1 cellular context compared by ENCODE assay signal in the genomic region with DNA sequence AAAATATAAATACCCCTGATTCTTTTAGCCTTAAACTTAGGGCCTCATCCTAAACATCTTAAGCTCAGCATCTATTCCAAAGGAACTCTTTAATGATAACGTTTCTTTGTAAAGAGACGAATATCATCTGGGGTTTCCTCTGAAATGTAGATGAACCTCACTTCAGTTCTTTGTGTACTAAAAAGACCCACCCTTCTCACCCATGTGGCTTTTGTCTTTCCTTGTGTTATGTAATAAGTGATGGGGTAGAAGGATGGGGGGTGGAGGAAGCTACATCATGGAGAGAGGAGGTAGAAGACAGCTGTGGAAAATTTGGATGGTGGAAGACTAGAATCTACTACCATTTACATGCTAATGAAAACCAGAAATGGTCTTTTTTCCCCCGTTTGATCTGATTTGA.
A peak's percentile ranks its signal among the peaks of the same experiment; 100 is the strongest.
TF ChIP-seq lines count a peak whose summit lies in the region.

No MANE protein-coding gene starts in this region.

TF ChIP-seq in H1, 55 proteins besides CTCF, POLR2A, EP300 and RAD21:
- TF ChIP-seq BACH1 (IDR thresholded peaks at IDR 0.05; ENCODE audit: low read length) (no peak), JUND (IDR thresholded peaks at IDR 0.05; ENCODE audit: low read length) (no peak), NANOG (IDR thresholded peaks at IDR 0.05; ENCODE audit: insufficient read depth, low read depth, low read length, poor library complexity, severe bottlenecking) (peak; percentile 79), HDAC2 (IDR thresholded peaks at IDR 0.05; ENCODE audit: borderline replicate concordance in 1 of 2, low read depth in 2 of 2, low read length in 2 of 2) (peak in 1 of 2 experiments; percentile 70; a peak in 1 of 4 replicates), SP1 (IDR thresholded peaks at IDR 0.05; ENCODE audit: low read depth, low read length) (peak; percentile 71; the same call in 1 of the 2 replicates), POLR2AphosphoS5 (IDR thresholded peaks at IDR 0.05; ENCODE audit: low read depth, low read length) (no peak), KDM5A (IDR thresholded peaks at IDR 0.05; ENCODE audit: low read length) (no peak), ASH2L (IDR thresholded peaks at IDR 0.05; ENCODE audit: low read length) (no peak), RXRA (IDR thresholded peaks at IDR 0.05; ENCODE audit: insufficient read depth, low read depth, low read length) (no peak), MAFK (IDR thresholded peaks at IDR 0.05; ENCODE audit: low read depth, low read length) (no peak), NRF1 (IDR thresholded peaks at IDR 0.05; ENCODE audit: low read depth, low read length) (no peak), GTF2F1 (IDR thresholded peaks at IDR 0.05; ENCODE audit: borderline replicate concordance, low read depth, low read length) (no peak), POU5F1 (IDR thresholded peaks at IDR 0.05; ENCODE audit: low read depth, low read length) (peak; percentile 96), CHD2 (IDR thresholded peaks at IDR 0.05; ENCODE audit: low read length) (no peak), KDM1A (IDR thresholded peaks at IDR 0.05; ENCODE audit: borderline replicate concordance, low read length) (no peak), JUN (IDR thresholded peaks at IDR 0.05; ENCODE audit: low read depth, low read length) (no peak), SUZ12 (IDR thresholded peaks at IDR 0.05; ENCODE audit: low read length) (no peak), RFX5 (IDR thresholded peaks at IDR 0.05; ENCODE audit: borderline replicate concordance, low read depth, low read length) (no peak), EGR1 (IDR thresholded peaks at IDR 0.05; ENCODE audit: borderline replicate concordance, low read depth, low read length) (no peak), SIX5 (IDR thresholded peaks at IDR 0.05; ENCODE audit: low read depth, low read length) (no peak), BCL11A (IDR thresholded peaks at IDR 0.05; ENCODE audit: low read depth in 2 of 2, low read length in 2 of 2) (no peak), TCF12 (IDR thresholded peaks at IDR 0.05; ENCODE audit: low read depth, low read length) (no peak), CBX5 (IDR thresholded peaks at IDR 0.05; ENCODE audit: low read depth, low read length) (no peak), CEBPB (IDR thresholded peaks at IDR 0.05; ENCODE audit: low read depth, low read length) (0 out of 2 replicates have a peak, but pooled peaks have one; percentile 27), CREB1 (IDR thresholded peaks at IDR 0.05) (peak; percentile 19; the same call in 1 of the 2 replicates), KDM4A (IDR thresholded peaks at IDR 0.05; ENCODE audit: low read depth, low read length, severe bottlenecking) (no peak), MAX (IDR thresholded peaks at IDR 0.05) (peak; percentile 64; the same call in 1 of the 2 replicates), TEAD4 (IDR thresholded peaks at IDR 0.05; ENCODE audit: low read depth, low read length) (no peak), CHD1 (IDR thresholded peaks at IDR 0.05; ENCODE audit: low read depth, low read length) (no peak), SRF (IDR thresholded peaks at IDR 0.05; ENCODE audit: low read depth, low read length) (no peak), CTBP2 (IDR thresholded peaks at IDR 0.05; ENCODE audit: borderline replicate concordance, insufficient read depth, insufficient read length, low read length) (no peak), HDAC6 (IDR thresholded peaks at IDR 0.05; ENCODE audit: low read depth, low read length) (no peak), ZNF274 (IDR thresholded peaks at IDR 0.05; ENCODE audit: borderline replicate concordance, extremely low read depth, low read length) (no peak), TAF7 (optimal IDR thresholded peaks at IDR 0.05; ENCODE audit: borderline replicate concordance, low read depth, low read length) (no peak), SP4 (IDR thresholded peaks at IDR 0.05; ENCODE audit: low read length) (no peak), YY1 (IDR thresholded peaks at IDR 0.05; ENCODE audit: low read depth, low read length) (0 out of 2 replicates have a peak, but pooled peaks have one; percentile 18), USF2 (IDR thresholded peaks at IDR 0.05; ENCODE audit: low read length) (no peak), BRCA1 (IDR thresholded peaks at IDR 0.05; ENCODE audit: low read depth, low read length) (no peak), RBBP5 (IDR thresholded peaks at IDR 0.05; ENCODE audit: borderline replicate concordance, low read depth, low read length) (no peak), SIN3A (conservative IDR thresholded peaks at IDR 0.05 in 1 of 2, IDR thresholded peaks at IDR 0.05 in 1 of 2; ENCODE audit: low read depth in 1 of 2, low read length in 2 of 2) (no peak), SP2 (IDR thresholded peaks at IDR 0.05; ENCODE audit: low read length) (no peak), TBP (IDR thresholded peaks at IDR 0.05; ENCODE audit: low read depth, low read length) (no peak), SAP30 (IDR thresholded peaks at IDR 0.05; ENCODE audit: insufficient read depth, insufficient replicate concordance, low read length) (no peak), TAF1 (IDR thresholded peaks at IDR 0.05; ENCODE audit: low read depth, low read length) (no peak), EZH2 (IDR thresholded peaks at IDR 0.05; ENCODE audit: low read depth, low read length, severe bottlenecking) (no peak), PHF8 (conservative IDR thresholded peaks at IDR 0.05; ENCODE audit: low read depth, low read length) (no peak), ATF2 (IDR thresholded peaks at IDR 0.05; ENCODE audit: low read length) (no peak; the same call in 1 of the 2 replicates), CBX8 (IDR thresholded peaks at IDR 0.05; ENCODE audit: borderline replicate concordance, low read depth, low read length) (no peak), RNF2 (IDR thresholded peaks at IDR 0.05; ENCODE audit: borderline replicate concordance, low read depth, low read length, missing control alignments, poor library complexity, severe bottlenecking) (no peak), SIRT6 (IDR thresholded peaks at IDR 0.05; ENCODE audit: low read length) (no peak), FOSL1 (IDR thresholded peaks at IDR 0.05; ENCODE audit: insufficient read depth, low read depth, low read length) (no peak), GABPA (IDR thresholded peaks at IDR 0.05; ENCODE audit: borderline replicate concordance, insufficient read depth, low read length) (no peak)
- TF ChIP-seq, protein P1, sequence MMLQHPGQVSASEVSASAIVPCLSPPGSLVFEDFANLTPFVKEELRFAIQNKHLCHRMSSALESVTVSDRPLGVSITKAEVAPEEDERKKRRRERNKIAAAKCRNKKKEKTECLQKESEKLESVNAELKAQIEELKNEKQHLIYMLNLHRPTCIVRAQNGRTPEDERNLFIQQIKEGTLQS (IDR thresholded peaks at IDR 0.05; ENCODE audit: insufficient read depth, low read depth, low read length) = no peak
- TF ChIP-seq, protein P2, sequence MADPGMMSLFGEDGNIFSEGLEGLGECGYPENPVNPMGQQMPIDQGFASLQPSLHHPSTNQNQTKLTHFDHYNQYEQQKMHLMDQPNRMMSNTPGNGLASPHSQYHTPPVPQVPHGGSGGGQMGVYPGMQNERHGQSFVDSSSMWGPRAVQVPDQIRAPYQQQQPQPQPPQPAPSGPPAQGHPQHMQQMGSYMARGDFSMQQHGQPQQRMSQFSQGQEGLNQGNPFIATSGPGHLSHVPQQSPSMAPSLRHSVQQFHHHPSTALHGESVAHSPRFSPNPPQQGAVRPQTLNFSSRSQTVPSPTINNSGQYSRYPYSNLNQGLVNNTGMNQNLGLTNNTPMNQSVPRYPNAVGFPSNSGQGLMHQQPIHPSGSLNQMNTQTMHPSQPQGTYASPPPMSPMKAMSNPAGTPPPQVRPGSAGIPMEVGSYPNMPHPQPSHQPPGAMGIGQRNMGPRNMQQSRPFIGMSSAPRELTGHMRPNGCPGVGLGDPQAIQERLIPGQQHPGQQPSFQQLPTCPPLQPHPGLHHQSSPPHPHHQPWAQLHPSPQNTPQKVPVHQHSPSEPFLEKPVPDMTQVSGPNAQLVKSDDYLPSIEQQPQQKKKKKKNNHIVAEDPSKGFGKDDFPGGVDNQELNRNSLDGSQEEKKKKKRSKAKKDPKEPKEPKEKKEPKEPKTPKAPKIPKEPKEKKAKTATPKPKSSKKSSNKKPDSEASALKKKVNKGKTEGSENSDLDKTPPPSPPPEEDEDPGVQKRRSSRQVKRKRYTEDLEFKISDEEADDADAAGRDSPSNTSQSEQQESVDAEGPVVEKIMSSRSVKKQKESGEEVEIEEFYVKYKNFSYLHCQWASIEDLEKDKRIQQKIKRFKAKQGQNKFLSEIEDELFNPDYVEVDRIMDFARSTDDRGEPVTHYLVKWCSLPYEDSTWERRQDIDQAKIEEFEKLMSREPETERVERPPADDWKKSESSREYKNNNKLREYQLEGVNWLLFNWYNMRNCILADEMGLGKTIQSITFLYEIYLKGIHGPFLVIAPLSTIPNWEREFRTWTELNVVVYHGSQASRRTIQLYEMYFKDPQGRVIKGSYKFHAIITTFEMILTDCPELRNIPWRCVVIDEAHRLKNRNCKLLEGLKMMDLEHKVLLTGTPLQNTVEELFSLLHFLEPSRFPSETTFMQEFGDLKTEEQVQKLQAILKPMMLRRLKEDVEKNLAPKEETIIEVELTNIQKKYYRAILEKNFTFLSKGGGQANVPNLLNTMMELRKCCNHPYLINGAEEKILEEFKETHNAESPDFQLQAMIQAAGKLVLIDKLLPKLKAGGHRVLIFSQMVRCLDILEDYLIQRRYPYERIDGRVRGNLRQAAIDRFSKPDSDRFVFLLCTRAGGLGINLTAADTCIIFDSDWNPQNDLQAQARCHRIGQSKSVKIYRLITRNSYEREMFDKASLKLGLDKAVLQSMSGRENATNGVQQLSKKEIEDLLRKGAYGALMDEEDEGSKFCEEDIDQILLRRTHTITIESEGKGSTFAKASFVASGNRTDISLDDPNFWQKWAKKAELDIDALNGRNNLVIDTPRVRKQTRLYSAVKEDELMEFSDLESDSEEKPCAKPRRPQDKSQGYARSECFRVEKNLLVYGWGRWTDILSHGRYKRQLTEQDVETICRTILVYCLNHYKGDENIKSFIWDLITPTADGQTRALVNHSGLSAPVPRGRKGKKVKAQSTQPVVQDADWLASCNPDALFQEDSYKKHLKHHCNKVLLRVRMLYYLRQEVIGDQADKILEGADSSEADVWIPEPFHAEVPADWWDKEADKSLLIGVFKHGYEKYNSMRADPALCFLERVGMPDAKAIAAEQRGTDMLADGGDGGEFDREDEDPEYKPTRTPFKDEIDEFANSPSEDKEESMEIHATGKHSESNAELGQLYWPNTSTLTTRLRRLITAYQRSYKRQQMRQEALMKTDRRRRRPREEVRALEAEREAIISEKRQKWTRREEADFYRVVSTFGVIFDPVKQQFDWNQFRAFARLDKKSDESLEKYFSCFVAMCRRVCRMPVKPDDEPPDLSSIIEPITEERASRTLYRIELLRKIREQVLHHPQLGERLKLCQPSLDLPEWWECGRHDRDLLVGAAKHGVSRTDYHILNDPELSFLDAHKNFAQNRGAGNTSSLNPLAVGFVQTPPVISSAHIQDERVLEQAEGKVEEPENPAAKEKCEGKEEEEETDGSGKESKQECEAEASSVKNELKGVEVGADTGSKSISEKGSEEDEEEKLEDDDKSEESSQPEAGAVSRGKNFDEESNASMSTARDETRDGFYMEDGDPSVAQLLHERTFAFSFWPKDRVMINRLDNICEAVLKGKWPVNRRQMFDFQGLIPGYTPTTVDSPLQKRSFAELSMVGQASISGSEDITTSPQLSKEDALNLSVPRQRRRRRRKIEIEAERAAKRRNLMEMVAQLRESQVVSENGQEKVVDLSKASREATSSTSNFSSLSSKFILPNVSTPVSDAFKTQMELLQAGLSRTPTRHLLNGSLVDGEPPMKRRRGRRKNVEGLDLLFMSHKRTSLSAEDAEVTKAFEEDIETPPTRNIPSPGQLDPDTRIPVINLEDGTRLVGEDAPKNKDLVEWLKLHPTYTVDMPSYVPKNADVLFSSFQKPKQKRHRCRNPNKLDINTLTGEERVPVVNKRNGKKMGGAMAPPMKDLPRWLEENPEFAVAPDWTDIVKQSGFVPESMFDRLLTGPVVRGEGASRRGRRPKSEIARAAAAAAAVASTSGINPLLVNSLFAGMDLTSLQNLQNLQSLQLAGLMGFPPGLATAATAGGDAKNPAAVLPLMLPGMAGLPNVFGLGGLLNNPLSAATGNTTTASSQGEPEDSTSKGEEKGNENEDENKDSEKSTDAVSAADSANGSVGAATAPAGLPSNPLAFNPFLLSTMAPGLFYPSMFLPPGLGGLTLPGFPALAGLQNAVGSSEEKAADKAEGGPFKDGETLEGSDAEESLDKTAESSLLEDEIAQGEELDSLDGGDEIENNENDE (IDR thresholded peaks at IDR 0.05; ENCODE audit: insufficient replicate concordance, low read length) = peak; percentile 69
- TF ChIP-seq, protein P3, sequence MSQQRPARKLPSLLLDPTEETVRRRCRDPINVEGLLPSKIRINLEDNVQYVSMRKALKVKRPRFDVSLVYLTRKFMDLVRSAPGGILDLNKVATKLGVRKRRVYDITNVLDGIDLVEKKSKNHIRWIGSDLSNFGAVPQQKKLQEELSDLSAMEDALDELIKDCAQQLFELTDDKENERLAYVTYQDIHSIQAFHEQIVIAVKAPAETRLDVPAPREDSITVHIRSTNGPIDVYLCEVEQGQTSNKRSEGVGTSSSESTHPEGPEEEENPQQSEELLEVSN (IDR thresholded peaks at IDR 0.05) = no peak
